Comparison of ENCODE assay signal across 8 cellular contexts in the genomic region with DNA sequence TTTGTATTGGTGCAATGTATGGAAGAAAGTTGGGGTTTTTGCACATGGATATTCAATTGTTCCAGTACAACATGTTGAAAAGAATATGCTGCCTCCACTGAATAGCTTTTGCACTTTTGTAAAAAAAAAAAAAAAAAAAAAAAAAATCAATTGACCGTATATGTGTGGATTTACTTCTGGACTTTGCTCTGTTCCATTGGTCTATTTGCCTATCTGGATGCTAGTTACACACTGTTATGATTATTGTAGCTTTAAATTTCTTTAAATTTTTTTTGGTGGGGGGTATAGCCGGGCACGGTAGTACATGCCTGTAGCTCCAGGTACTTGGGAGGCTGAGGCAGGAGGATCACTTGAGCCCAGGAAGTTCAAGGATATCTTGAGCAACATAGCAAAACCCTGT. TPM values are rescaled to one million over a fixed set of nuclear protein-coding genes. Genes with fewer than 3 reads are reported as not detected.
"Had no signal": no experiment of that assay in that cellular context is flagged by ENCODE, and none has a peak within 500 bp of the region (broad histone marks: within the 10 kb centered on the region; RNA-seq: fewer than 3 reads in every experiment).

No MANE protein-coding gene starts in this region.

- ATAC-seq: HCT116 had no signal

- H3K4me3 ChIP-seq: GM23248, HAP-1 had no signal

- DNase-seq: GM23248, GOT3, H7, HFFc6, KBM-7 had no signal

- H3K9ac ChIP-seq: GM23248 had no signal

- H3K36me3 ChIP-seq: HAP-1 had no signal

- H3K27ac ChIP-seq: GM23248 had no signal

RNA-seq across cellular contexts. Expression of gene RPL39L, which starts 52.5 kb away (rescaled TPM):
- total RNA-seq: HT-29 had no signal
